2 cellular contexts compared by ENCODE assay signal in genomic region chr4:176376032-176376614, GRCh38.
TF ChIP-seq lines count a peak whose summit lies in the region.

No MANE protein-coding gene starts in this region.

TF ChIP-seq in Ishikawa, 13 proteins besides CTCF, POLR2A, EP300 and RAD21 (continued from another document):
- no peak for TF ChIP-seq REST (IDR thresholded peaks at IDR 0.05; ENCODE audit: low read depth)
- TF ChIP-seq NFIC (IDR thresholded peaks at IDR 0.05) = no peak
- no peak for TF ChIP-seq ZBTB7A (IDR thresholded peaks at IDR 0.05; ENCODE audit: low read depth)
- TF ChIP-seq YY1 (IDR thresholded peaks at IDR 0.05; ENCODE audit: low read depth) = no peak
- no peak for TF ChIP-seq EGR1 (IDR thresholded peaks at IDR 0.05)
- TF ChIP-seq CREB1 (IDR thresholded peaks at IDR 0.05; ENCODE audit: low read depth) = no peak
- no peak for TF ChIP-seq TAF1 (IDR thresholded peaks at IDR 0.05; ENCODE audit: low read depth)
- no peak for TF ChIP-seq MAX (IDR thresholded peaks at IDR 0.05)
- no peak for TF ChIP-seq TEAD4 (IDR thresholded peaks at IDR 0.05)

TF ChIP-seq in GM12878, 131 proteins besides CTCF, POLR2A, EP300 and RAD21 (continued from another document):
- TF ChIP-seq SKIL (IDR thresholded peaks at IDR 0.05; ENCODE audit: low read depth, poor library complexity, severe bottlenecking) = no peak
- TF ChIP-seq ZNF207 (IDR thresholded peaks at IDR 0.05; ENCODE audit: borderline replicate concordance) = no peak
- TF ChIP-seq JUND (IDR thresholded peaks at IDR 0.05; ENCODE audit: low read depth, low read length) = no peak
- TF ChIP-seq NRF1 (conservative IDR thresholded peaks at IDR 0.05; ENCODE audit: low read depth, low read length) = no peak
